Comparison of ENCODE assay signal across 23 cellular contexts in genomic region chr6:23963137-23963536, GRCh38.
DNase-seq lines count a peak whose midpoint lies in the region; FAIRE-seq and TF ChIP-seq lines count a peak whose summit lies in the region.
"Had no signal": no experiment of that assay in that cellular context is flagged by ENCODE, and none has a peak within 500 bp of the region (broad histone marks: within the 10 kb centered on the region; RNA-seq: fewer than 3 reads in every experiment).

No MANE protein-coding gene starts in this region.

- no peak for TF ChIP-seq CTCF in bronchial epithelial cell (IDR thresholded peaks at IDR 0.05; ENCODE audit: insufficient read depth, low read length, severe bottlenecking)

- H3K4me3 ChIP-seq in bronchial epithelial cell (ENCODE audit: low read depth, low read length), result no peak overlapping the region
- H3K4me3 ChIP-seq: HAP-1, SJCRH30 had no signal

- no peaks in the 10 kb centered on the region for H3K27me3 ChIP-seq in bronchial epithelial cell (ENCODE audit: control insufficient read depth, insufficient read depth, low read length)
- H3K27me3 ChIP-seq: SJCRH30 had no signal

- DNase-seq in NCI-H460 (ENCODE audit: extremely low read depth, low read depth) (peak; percentile 28), bronchial epithelial cell (ENCODE audit: low read depth) (peak; percentile 26), kidney tubule cell (ENCODE audit: low spot score) (peak; percentile 38), cardiac septum (ENCODE audit: low spot score) (no peak), HuH-7.5 (ENCODE audit: low spot score) (no peak), mucosa of gallbladder (ENCODE audit: low spot score) (no peak), UCSD-AML1 (lab: John Stamatoyannopoulos, UW; ENCODE audit: unreplicated experiment) (no peak)
- DNase-seq: C1 segment of cervical spinal cord; CD8-positive, alpha-beta T cell; DMS 273 treated with DMSO at 0.1 percent for 48 hours; HFFc6; KBM-7; NCI-H1092 treated with DMSO at 0.1 percent for 48 hours; NCI-H1436; NCI-H187; NCI-H2081 treated with DMSO at 0.1 percent for 48 hours; NCI-H2171; NCI-H226; NCI-H524; NCI-H748 treated with DMSO at 0.1 percent for 48 hours; SJCRH30 had no signal

- no peak for FAIRE-seq in bronchial epithelial cell (lab: Jason Lieb, UNC)
- FAIRE-seq: HTR-8/SVneo had no signal

- intact Hi-C loops in cardiac septum (cut with DNase I), result no loop called here

- no peaks in the 10 kb centered on the region for H3K36me3 ChIP-seq in bronchial epithelial cell (ENCODE audit: control insufficient read depth, insufficient read depth, low read length)
- H3K36me3 ChIP-seq: HAP-1, SJCRH30 had no signal

Comparison
In these comparisons a context has a peak if more than half of its experiments do, and no peak if none do; other contexts are left out.
1. DNase-seq: peak in NCI-H460 (single experiment), bronchial epithelial cell (single experiment) and kidney tubule cell (single experiment); none in cardiac septum (single experiment), HuH-7.5 (single experiment), mucosa of gallbladder (single experiment) and UCSD-AML1 (single experiment).